ENCODE assay signal across 23 cellular contexts in genomic region chr9:84866402-84866801, GRCh38.
A peak's percentile ranks its signal among the peaks of the same experiment; 100 is the strongest.
DNase-seq lines count a peak whose midpoint lies in the region; ATAC-seq and TF ChIP-seq lines count a peak whose summit lies in the region.
"Had no signal": no experiment of that assay in that cellular context is flagged by ENCODE, and none has a peak within 500 bp of the region (broad histone marks: within the 10 kb centered on the region; RNA-seq: fewer than 3 reads in every experiment).

No MANE protein-coding gene starts in this region.

- H3K4me2 ChIP-seq in neuronal stem cell (ENCODE audit: insufficient read depth, low read length, poor library complexity, severe bottlenecking) = no peak overlapping the region
- H3K4me2 ChIP-seq: A549; BLaER1 treated with 17β-estradiol and CSF1 and Interleukin-3, amounts not matched to agents 10 nM and 100 nM had no signal

- H3K27ac ChIP-seq in heart right ventricle (peak overlapping the region in 1 of 10 donors; percentile 33), Peyer's patch (no peak overlapping the region), neuronal stem cell (replicated peaks; ENCODE audit: low read length) (no peak overlapping the region)
- H3K27ac ChIP-seq: 22Rv1; A549; BLaER1 treated with 17β-estradiol and CSF1 and Interleukin-3, amounts not matched to agents 10 nM and 100 nM; GM23248 had no signal

- H3K4me3 ChIP-seq in heart right ventricle (no peak overlapping the region), Peyer's patch (no peak overlapping the region), neuronal stem cell (ENCODE audit: low read length in 2 of 2) (no peak overlapping the region)
- H3K4me3 ChIP-seq: A549; BLaER1 treated with 17β-estradiol and CSF1 and Interleukin-3, amounts not matched to agents 10 nM and 100 nM; GM23248 had no signal

- WGBS in heart right ventricle, 2 donors = 18 to 30% methylated on average over 3 of the region's 3 CpGs
- no CpG with 5 or more reads among the region's 3 CpGs for WGBS in neuronal stem cell (ENCODE audit: extremely low coverage in 2 of 2, insufficient read length in 2 of 2, insufficient replicate concordance in 1 of 2), 2 donors

- H3K18ac ChIP-seq in neuronal stem cell (ENCODE audit: low read length) = no peak overlapping the region

- H3K14ac ChIP-seq in neuronal stem cell (ENCODE audit: low read length) = no peak overlapping the region

- peaks cover 0 to 8% (median 0%) of the 10 kb centered on the region in 11 donors for H3K9me3 ChIP-seq in heart right ventricle
- H3K9me3 ChIP-seq in Peyer's patch = no peaks in the 10 kb centered on the region
- H3K9me3 ChIP-seq in neuronal stem cell (replicated peaks in 1 of 2; ENCODE audit: control insufficient read depth in 2 of 2, insufficient read depth in 1 of 2, low read depth in 1 of 2, low read length in 2 of 2) = no peaks in the 10 kb centered on the region
- H3K9me3 ChIP-seq: A549; BE2C; BLaER1 treated with 17β-estradiol and CSF1 and Interleukin-3, amounts not matched to agents 10 nM and 100 nM had no signal

- H2BK12ac ChIP-seq in neuronal stem cell (ENCODE audit: low read length) = no peak overlapping the region

- no peaks in the 10 kb centered on the region for H3K27me3 ChIP-seq in heart right ventricle
- H3K27me3 ChIP-seq in Peyer's patch = no peaks in the 10 kb centered on the region
- H3K27me3 ChIP-seq in neuronal stem cell (ENCODE audit: control insufficient read depth in 3 of 3, insufficient read depth in 3 of 3, low read depth in 1 of 3, low read length in 3 of 3) = no peaks in the 10 kb centered on the region
- H3K27me3 ChIP-seq: BE2C; BLaER1 treated with 17β-estradiol and CSF1 and Interleukin-3, amounts not matched to agents 10 nM and 100 nM had no signal

- H3K23ac ChIP-seq in neuronal stem cell (ENCODE audit: low read depth, low read length, poor library complexity) = no peak overlapping the region

- TF ChIP-seq POLR2A in Peyer's patch (IDR thresholded peaks at IDR 0.05) = no peak

- DNase-seq in Right ventricle myocardium inferior (ENCODE audit: missing footprints) = no peak
- no peak for DNase-seq in cardiac septum (ENCODE audit: low spot score)
- no peak for DNase-seq in heart right ventricle
- no peak for DNase-seq in left ventricle myocardium superior
- no peak for DNase-seq in NCI-H345 (lab: John Stamatoyannopoulos, UW)
- no peak for DNase-seq in Peyer's patch
- DNase-seq in neuronal stem cell (ENCODE audit: low spot score) = no peak
- DNase-seq: ACHN; AML-193; BE2C; CD4-positive, alpha-beta T cell; CD8-positive, alpha-beta memory T cell; DMS 273 treated with DMSO at 0.1 percent for 48 hours; DMS79; EL; GF-D8; GM23248; H9 had no signal

- H3K4me1 ChIP-seq in heart right ventricle (peaks cover 0 to 36% (median 22%) of the 10 kb centered on the region in 9 donors), Peyer's patch (no peaks in the 10 kb centered on the region), neuronal stem cell (ENCODE audit: control insufficient read depth in 2 of 2, insufficient read depth in 1 of 2, low read depth in 1 of 2, low read length in 2 of 2) (peaks cover 14 to 27% of the 10 kb centered on the region in 2 donors)
- H3K4me1 ChIP-seq: A549; BE2C; BLaER1 treated with 17β-estradiol and CSF1 and Interleukin-3, amounts not matched to agents 10 nM and 100 nM had no signal

- no peak overlapping the region for H2AK5ac ChIP-seq in neuronal stem cell (ENCODE audit: low read depth, low read length)

- no peak overlapping the region for H2BK5ac ChIP-seq in neuronal stem cell (ENCODE audit: low read length)

- no peak overlapping the region for H3K4ac ChIP-seq in neuronal stem cell (ENCODE audit: low read length)

- H3K36me3 ChIP-seq in heart right ventricle = no peaks in the 10 kb centered on the region
- H3K36me3 ChIP-seq in Peyer's patch = no peaks in the 10 kb centered on the region
- H3K36me3 ChIP-seq in neuronal stem cell (replicated peaks in 1 of 2; ENCODE audit: control insufficient read depth in 2 of 2, insufficient read depth in 2 of 2, low read length in 2 of 2) = no peaks in the 10 kb centered on the region
- H3K36me3 ChIP-seq: BE2C; BLaER1 treated with 17β-estradiol and CSF1 and Interleukin-3, amounts not matched to agents 10 nM and 100 nM had no signal

- no peak overlapping the region for H2AFZ ChIP-seq in neuronal stem cell (ENCODE audit: low read length)
- H2AFZ ChIP-seq: GM23248 had no signal

- H2BK15ac ChIP-seq in neuronal stem cell (ENCODE audit: low read length) = no peak overlapping the region

- intact Hi-C loops in Right ventricle myocardium inferior (cut with DNase I) (no loop called here), cardiac septum (cut with DNase I) (no loop called here), heart right ventricle (cut with DNase I) (no loop called here), left ventricle myocardium superior (cut with micrococcal nuclease) (no loop called here)

- H4K91ac ChIP-seq in neuronal stem cell (ENCODE audit: low read depth, low read length, poor library complexity) = no peak overlapping the region

- ATAC-seq in Right ventricle myocardium inferior = peak; percentile 51
- peak in 5 of 8 donors; percentile 19 to 81 (median 47) for ATAC-seq in heart right ventricle
- ATAC-seq in left ventricle myocardium superior = peak; percentile 75
- ATAC-seq in GM18498 (IDR thresholded peaks at IDR 0.05; ENCODE audit: unreplicated experiment) = no peak
- ATAC-seq: A549, HCT116 had no signal

- TF ChIP-seq CTCF in heart right ventricle (IDR thresholded peaks at IDR 0.05) (no peak), Peyer's patch (IDR thresholded peaks at IDR 0.05) (no peak)

- no peak overlapping the region for H4K8ac ChIP-seq in neuronal stem cell (ENCODE audit: low read depth, low read length)

- no peak overlapping the region for H2BK120ac ChIP-seq in neuronal stem cell (ENCODE audit: low read depth, low read length)

- no peaks in the 10 kb centered on the region for H3K79me1 ChIP-seq in neuronal stem cell (ENCODE audit: low read depth, low read length)

- no peak overlapping the region for H3K9ac ChIP-seq in neuronal stem cell (ENCODE audit: low read depth, low read length, poor library complexity)
- H3K9ac ChIP-seq: BLaER1 treated with 17β-estradiol and CSF1 and Interleukin-3, amounts not matched to agents 10 nM and 100 nM; GM23248 had no signal
